ENCODE assay signal across 26 cellular contexts in the genomic region with DNA sequence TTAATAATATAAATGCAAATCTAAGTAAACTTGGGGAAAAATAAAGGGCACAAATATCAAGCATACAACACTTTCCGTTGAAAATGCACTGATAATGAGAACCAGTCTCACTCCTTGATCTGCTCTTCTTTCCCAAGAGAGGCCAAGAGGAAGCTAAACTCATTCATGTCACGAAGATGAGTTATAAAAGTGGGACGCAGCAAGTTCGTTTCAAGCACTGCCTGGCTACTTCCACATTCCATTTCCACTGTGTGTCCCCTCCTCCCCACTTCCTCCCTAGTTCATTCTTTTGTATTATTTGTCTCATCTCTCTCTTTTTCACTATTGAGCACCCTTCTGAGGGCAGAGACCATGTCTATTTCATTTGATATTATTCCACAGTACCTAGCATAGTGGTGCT.
"Had no signal": no experiment of that assay in that cellular context is flagged by ENCODE, and none has a peak within 500 bp of the region (broad histone marks: within the 10 kb centered on the region; RNA-seq: fewer than 3 reads in every experiment).

No MANE protein-coding gene starts in this region.

- H3K27ac ChIP-seq: brain microvascular endothelial cell, gastrocnemius medialis, prostate gland, right atrium auricular region, thyroid gland, VCaP had no signal

- H3K36me3 ChIP-seq: brain microvascular endothelial cell, gastrocnemius medialis, prostate gland, right atrium auricular region, thyroid gland had no signal

- DNase-seq: activated CD4-positive, alpha-beta T cell treated with anti-CD3 and anti-CD28 coated beads for 1 hour; activated CD8-positive, alpha-beta memory T cell treated with anti-CD3 and anti-CD28 coated beads for 24 hours; activated CD8-positive, alpha-beta memory T cell treated with anti-CD3 and anti-CD28 coated beads, Interleukin-2, amount 50 U/mL, for 48 hours; activated effector memory CD4-positive, alpha-beta T cell treated with Interleukin-2 at 50 U/mL for 16 hours; activated naive CD4-positive, alpha-beta T cell treated with anti-CD3 and anti-CD28 coated beads, Interleukin-2, amount 50 U/mL, for 16 hours; activated T-cell treated with anti-CD3 and anti-CD28 coated beads, Interleukin-2, amount 50 U/mL, for 48 hours; aorta; brain microvascular endothelial cell; central memory CD4-positive, alpha-beta T cell; erythroblast; gastrocnemius medialis; head of caudate nucleus; kidney; nephron progenitor cell; occipital lobe; stimulated activated CD4-positive, alpha-beta T cell treated with anti-CD3 and anti-CD28 coated beads, Interleukin-12 subunit alpha, Interleukin-12 subunit beta, amount 100 ng/mL, for 4 hours; stimulated activated CD4-positive, alpha-beta T cell treated with anti-CD3 and anti-CD28 coated beads, Interleukin-1b, Interleukin-23, amount 100 ng/mL, for 48 hours; stimulated activated CD8-positive, alpha-beta memory T cell treated with anti-CD3 and anti-CD28 coated beads, Interleukin-4, amount 100 ng/mL, for 48 hours; stimulated activated naive CD4-positive, alpha-beta T cell; thyroid gland had no signal

- H3K27me3 ChIP-seq: brain microvascular endothelial cell, gastrocnemius medialis, right atrium auricular region, thyroid gland had no signal

- H3K4me3 ChIP-seq: gastrocnemius medialis, lung, prostate gland, right atrium auricular region, thyroid gland had no signal

- H3K4me1 ChIP-seq: gastrocnemius medialis, prostate gland, right atrium auricular region, thyroid gland had no signal

- H3K4me3 Mint-ChIP-seq: mesothelial cell of epicardium, nephron progenitor cell had no signal

- ATAC-seq: gastrocnemius medialis, left lobe of liver had no signal

- H3K27ac Mint-ChIP-seq: mesothelial cell of epicardium, nephron progenitor cell had no signal

- H3K36me3 Mint-ChIP-seq: mesothelial cell of epicardium had no signal

- H3K9me3 ChIP-seq: gastrocnemius medialis, prostate gland, right atrium auricular region, thyroid gland had no signal
